In genomic region chr6:163415176-163415619, GRCh38 we compare ENCODE assay signal across 1 cellular context.
TF ChIP-seq lines count a peak whose summit lies in the region.

No MANE protein-coding gene starts in this region.

TF ChIP-seq in GM23338, 12 proteins besides CTCF, POLR2A, EP300 and RAD21:
- TF ChIP-seq ZNF462 (CRISPR knock-in tag; IDR thresholded peaks at IDR 0.05) (no peak), EZH2phosphoT487 (IDR thresholded peaks at IDR 0.05; ENCODE audit: unreplicated experiment) (no peak), STAT1 (IDR thresholded peaks at IDR 0.05; ENCODE audit: unreplicated experiment) (no peak), REST (IDR thresholded peaks at IDR 0.05; ENCODE audit: unreplicated experiment) (no peak), EZH2 (IDR thresholded peaks at IDR 0.05; ENCODE audit: low read depth, unreplicated experiment) (no peak), NANOG (IDR thresholded peaks at IDR 0.05; ENCODE audit: borderline replicate concordance) (no peak), ZNF331 (CRISPR knock-in tag; IDR thresholded peaks at IDR 0.05; ENCODE audit: low read depth) (no peak), ETS1 (IDR thresholded peaks at IDR 0.05) (no peak), JUNB (IDR thresholded peaks at IDR 0.05; ENCODE audit: unreplicated experiment) (no peak), ZNF114 (CRISPR knock-in tag; IDR thresholded peaks at IDR 0.05) (no peak), POLR2AphosphoS5 (IDR thresholded peaks at IDR 0.05; ENCODE audit: low read depth) (no peak), CREB1 (CRISPR knock-in tag; IDR thresholded peaks at IDR 0.05; ENCODE audit: low read depth) (no peak)
